ENCODE assay signal across 8 cellular contexts in genomic region chr3:48685603-48686511, GRCh38. TPM values are rescaled to one million over a fixed set of nuclear protein-coding genes. Genes with fewer than 3 reads are reported as not detected.
DNase-seq lines count a peak whose midpoint lies in the region; ATAC-seq and TF ChIP-seq lines count a peak whose summit lies in the region.

TSS of gene NCKIPSD (minus strand) at chr3:48685915. CDS start at chr3:48685807, 108 bp downstream.

- H3K27ac ChIP-seq in right atrium auricular region (peak within 1 kb of the TSS; percentile 85 to 91), rectal smooth muscle tissue (ENCODE audit: low read depth, low read length) (peak within 1 kb of the TSS; percentile 82), vagina (peak within 1 kb of the TSS; percentile 91)

- peaks cover 59% of the 10 kb centered on the region for H3K36me3 ChIP-seq in right atrium auricular region
- H3K36me3 ChIP-seq in rectal smooth muscle tissue (ENCODE audit: control insufficient read depth, insufficient read depth, low read length): peaks cover 47% of the 10 kb centered on the region
- H3K36me3 ChIP-seq in vagina: peaks cover 0 to 41% of the 10 kb centered on the region in 2 donors

- H3K4me3 ChIP-seq in right atrium auricular region (peak within 1 kb of the TSS; percentile 90 to 94), rectal smooth muscle tissue (ENCODE audit: low read length) (peak within 1 kb of the TSS; percentile 97), vagina (peak within 1 kb of the TSS; percentile 90)

- intact Hi-C loops in vagina (cut with DNase I): no loop called here

- no peaks in the 10 kb centered on the region for H3K27me3 ChIP-seq in right atrium auricular region
- H3K27me3 ChIP-seq in rectal smooth muscle tissue (ENCODE audit: control insufficient read depth, insufficient read depth, low read length): no peaks in the 10 kb centered on the region
- H3K27me3 ChIP-seq in vagina: no peaks in the 10 kb centered on the region

- H3K9me3 ChIP-seq in right atrium auricular region (no peaks in the 10 kb centered on the region), vagina (no peaks in the 10 kb centered on the region)

- TF ChIP-seq CTCF in GM13976 (IDR thresholded peaks at IDR 0.05; ENCODE audit: borderline replicate concordance, control extremely low read depth, extremely low read depth, insufficient read depth, missing control alignments) (peak; percentile 94), right atrium auricular region (IDR thresholded peaks at IDR 0.05) (peak; percentile 87 to 93), vagina (IDR thresholded peaks at IDR 0.05) (peak; percentile 77 to 97 (median 81))

- peak in 1 of 2 donors; percentile 72 for TF ChIP-seq POLR2A in vagina (IDR thresholded peaks at IDR 0.05)

- peaks cover 0 to 42% of the 10 kb centered on the region in 2 donors for H3K4me1 ChIP-seq in right atrium auricular region
- peaks cover 8% of the 10 kb centered on the region for H3K4me1 ChIP-seq in rectal smooth muscle tissue (ENCODE audit: control insufficient read depth, insufficient read depth, low read length)
- peaks cover 33% of the 10 kb centered on the region for H3K4me1 ChIP-seq in vagina

- peak; percentile 99 for DNase-seq in GM13976 (ENCODE audit: low spot score)
- DNase-seq in NCI-H1105 treated with DMSO at 0.1 percent for 48 hours (lab: John Stamatoyannopoulos, UW): peak; percentile 64
- DNase-seq in T-helper 2 cell: peak; percentile 81 to 89 (median 87)
- DNase-seq in amygdala (lab: John Stamatoyannopoulos, UW): peak in 52 of 56 donors; percentile 27 to 91 (median 72)
- DNase-seq in right atrium auricular region (ENCODE audit: low spot score): peak; percentile 88
- DNase-seq in vagina (ENCODE audit: extremely low spot score in 2 of 2): no peak

- peak; percentile 84 for ATAC-seq in HG02642 (IDR thresholded peaks at IDR 0.05; ENCODE audit: poor library complexity, unreplicated experiment)

- in situ Hi-C loops in GM13976 (cut with MboI; ENCODE audit: low sequenced_read_pairs, unreplicated experiment): no loop called here

- peak within 1 kb of the TSS; percentile 82 for H3K9ac ChIP-seq in rectal smooth muscle tissue (ENCODE audit: low read length)

RNA-seq across cellular contexts. Expression of gene NCKIPSD, which starts in this region (rescaled TPM):
- total RNA-seq in right atrium auricular region (10 to 100 TPM; 51.7 to 97.7 TPM), vagina (45.9 TPM)

Comparison
In these comparisons a context has a peak if more than half of its experiments do, and no peak if none do; other contexts are left out.
1. DNase-seq: peak in GM13976 (single experiment), NCI-H1105 treated with DMSO at 0.1 percent for 48 hours (single experiment), T-helper 2 cell (5 of 5), amygdala (52 of 56) and right atrium auricular region (single experiment); none in vagina (0 of 2).
2. Peak in every context shown above with its lines, with median percentiles within 50 percentile points of each other: CTCF ChIP-seq, H3K27ac ChIP-seq and H3K4me3 ChIP-seq.